ENCODE assay signal across 24 cellular contexts in genomic region chr2:75676464-75676863, GRCh38.
"Had no signal": no experiment of that assay in that cellular context is flagged by ENCODE, and none has a peak within 500 bp of the region (broad histone marks: within the 10 kb centered on the region; RNA-seq: fewer than 3 reads in every experiment).

No MANE protein-coding gene starts in this region.

- H3K9me3 ChIP-seq: esophagus squamous epithelium, lower lobe of right lung, prostate gland, suprapubic skin, transverse colon, upper lobe of right lung, uterus had no signal

- H3K27me3 Mint-ChIP-seq: naive B cell; natural killer cell treated with Interleukin-12 subunit alpha and Interleukin-12 subunit beta and Interleukin-15 and Interleukin-18, amount 100 ng/mL, for 72 hours; stimulated activated naive B cell treated with anti-CD40 and anti-IgM and Interleukin-4, amounts not matched to agents 10 μg/mL and 1 μg/mL and 100 μg/mL, for 72 hours; stimulated activated naive CD8-positive, alpha-beta T cell treated with anti-CD3 and anti-CD28 coated beads, Interleukin-15, amount 100 ng/mL, for 72 hours had no signal

- ATAC-seq: natural killer cell treated with Interleukin-12 subunit alpha and Interleukin-12 subunit beta and Interleukin-15 and Interleukin-18, amount 100 ng/mL, for 72 hours had no signal

- H3K36me3 ChIP-seq: prostate gland, uterus had no signal

- H3K27me3 ChIP-seq: dorsolateral prefrontal cortex, esophagus squamous epithelium, suprapubic skin, transverse colon, upper lobe of right lung, uterus had no signal

- H3K79me2 ChIP-seq: parathyroid adenoma had no signal

- H3K4me1 ChIP-seq: esophagus squamous epithelium, lower lobe of right lung, prostate gland, transverse colon, upper lobe of right lung, uterus had no signal

- DNase-seq: dorsolateral prefrontal cortex; effector CD4-positive, alpha-beta T cell; endodermal cell; esophagus squamous epithelium; foreskin melanocyte; immature natural killer cell; left ventricle myocardium superior; lower lobe of right lung; naive B cell; right cardiac atrium; small intestine; stimulated activated CD4-positive, alpha-beta T cell treated with anti-CD3 and anti-CD28 coated beads, Interleukin-15, amount 100 ng/mL, for 24 hours; stimulated activated CD4-positive, alpha-beta T cell treated with anti-CD3 and anti-CD28 coated beads, Interleukin-2, amount 100 ng/mL, for 48 hours; stimulated activated naive B cell treated with anti-CD40 and anti-IgM and Interleukin-4, amounts not matched to agents 10 μg/mL and 1 μg/mL and 100 μg/mL, for 72 hours; stimulated activated naive CD8-positive, alpha-beta T cell treated with anti-CD3 and anti-CD28 coated beads, Interleukin-15, amount 100 ng/mL, for 72 hours; transverse colon; upper lobe of right lung; uterus had no signal

- H3K4me3 Mint-ChIP-seq: endodermal cell; naive B cell; natural killer cell treated with Interleukin-12 subunit alpha and Interleukin-12 subunit beta and Interleukin-15 and Interleukin-18, amount 100 ng/mL, for 72 hours; neural crest cell; stimulated activated naive B cell treated with anti-CD40 and anti-IgM and Interleukin-4, amounts not matched to agents 10 μg/mL and 1 μg/mL and 100 μg/mL, for 72 hours; stimulated activated naive CD8-positive, alpha-beta T cell treated with anti-CD3 and anti-CD28 coated beads, Interleukin-15, amount 100 ng/mL, for 72 hours had no signal

- H3K4me1 Mint-ChIP-seq: stimulated activated naive CD8-positive, alpha-beta T cell treated with anti-CD3 and anti-CD28 coated beads, Interleukin-15, amount 100 ng/mL, for 72 hours had no signal

- H3K9ac ChIP-seq: parathyroid adenoma had no signal

- H3K9me3 Mint-ChIP-seq: endodermal cell; naive B cell; natural killer cell treated with Interleukin-12 subunit alpha and Interleukin-12 subunit beta and Interleukin-15 and Interleukin-18, amount 100 ng/mL, for 72 hours; neural crest cell; stimulated activated naive B cell treated with anti-CD40 and anti-IgM and Interleukin-4, amounts not matched to agents 10 μg/mL and 1 μg/mL and 100 μg/mL, for 72 hours; stimulated activated naive CD8-positive, alpha-beta T cell treated with anti-CD3 and anti-CD28 coated beads, Interleukin-15, amount 100 ng/mL, for 72 hours had no signal

- H3K4me3 ChIP-seq: esophagus squamous epithelium, lower lobe of right lung, prostate gland, suprapubic skin, transverse colon, upper lobe of right lung, uterus had no signal

- FAIRE-seq: small intestine had no signal

- H3K27ac ChIP-seq: epithelial cell of prostate, esophagus squamous epithelium, lower lobe of right lung, parathyroid adenoma, prostate gland, suprapubic skin, transverse colon, upper lobe of right lung, uterus had no signal

- H3K27ac Mint-ChIP-seq: endodermal cell; natural killer cell treated with Interleukin-12 subunit alpha and Interleukin-12 subunit beta and Interleukin-15 and Interleukin-18, amount 100 ng/mL, for 72 hours; stimulated activated naive B cell treated with anti-CD40 and anti-IgM and Interleukin-4, amounts not matched to agents 10 μg/mL and 1 μg/mL and 100 μg/mL, for 72 hours had no signal
